12 cellular contexts compared by ENCODE assay signal in genomic region chr10:117350905-117351304, GRCh38. TPM values are rescaled to one million over a fixed set of nuclear protein-coding genes. Genes with fewer than 3 reads are reported as not detected.
DNase-seq lines count a peak whose midpoint lies in the region; ATAC-seq and TF ChIP-seq lines count a peak whose summit lies in the region.
"Had no signal": no experiment of that assay in that cellular context is flagged by ENCODE, and none has a peak within 500 bp of the region (broad histone marks: within the 10 kb centered on the region; RNA-seq: fewer than 3 reads in every experiment).

No MANE protein-coding gene starts in this region.

- H3K4me1 Mint-ChIP-seq in activated CD8-positive, alpha-beta T cell treated with anti-CD3 and anti-CD28 coated beads, Interleukin-2, amount 10 ng/mL, durations not matched to agents 7 days and 5 days (ENCODE audit: low read depth): peaks cover 33% of the 10 kb centered on the region
- H3K4me1 Mint-ChIP-seq in type B pancreatic cell (ENCODE audit: unreplicated experiment): peaks cover 31% of the 10 kb centered on the region

- H3K27me3 Mint-ChIP-seq in activated CD8-positive, alpha-beta T cell treated with anti-CD3 and anti-CD28 coated beads, Interleukin-2, amount 10 ng/mL, durations not matched to agents 7 days and 5 days (ENCODE audit: low read depth): no peaks in the 10 kb centered on the region
- H3K27me3 Mint-ChIP-seq in type B pancreatic cell: no peaks in the 10 kb centered on the region

- peaks cover 6% of the 10 kb centered on the region for H3K36me3 Mint-ChIP-seq in activated CD8-positive, alpha-beta T cell treated with anti-CD3 and anti-CD28 coated beads, Interleukin-2, amount 10 ng/mL, durations not matched to agents 7 days and 5 days (ENCODE audit: low read depth)
- H3K36me3 Mint-ChIP-seq in type B pancreatic cell: peaks cover 4% of the 10 kb centered on the region

- H3K27ac Mint-ChIP-seq in activated CD8-positive, alpha-beta T cell treated with anti-CD3 and anti-CD28 coated beads, Interleukin-2, amount 10 ng/mL, durations not matched to agents 7 days and 5 days: no peak overlapping the region
- no peak overlapping the region for H3K27ac Mint-ChIP-seq in type B pancreatic cell

- TF ChIP-seq CTCF in type B pancreatic cell (conservative IDR thresholded peaks at IDR 0.05): no peak

- ATAC-seq in HG02642 (IDR thresholded peaks at IDR 0.05; ENCODE audit: poor library complexity, unreplicated experiment): peak; percentile 61
- ATAC-seq in HG03469 (IDR thresholded peaks at IDR 0.05; ENCODE audit: unreplicated experiment): peak; percentile 59
- ATAC-seq in activated CD8-positive, alpha-beta T cell treated with anti-CD3 and anti-CD28 coated beads, Interleukin-2, amount 10 ng/mL, durations not matched to agents 7 days and 5 days: no peak
- ATAC-seq in esophagus mucosa: no peak

- DNase-seq in NOMO-1 (lab: John Stamatoyannopoulos, UW; ENCODE audit: unreplicated experiment in 2 of 2) (peak; percentile 16 to 49), NOMO-1 treated with dmso at 0.1 percent for 144 hours (lab: John Stamatoyannopoulos, UW; ENCODE audit: unreplicated experiment) (no peak), NCI-H146 treated with DMSO at 0.1 percent for 48 hours (lab: John Stamatoyannopoulos, UW; ENCODE audit: unreplicated experiment) (no peak), type B pancreatic cell (ENCODE audit: extremely low spot score, unreplicated experiment) (no peak)
- no peak for DNase-seq in activated CD8-positive, alpha-beta T cell treated with anti-CD3 and anti-CD28 coated beads, Interleukin-2, amount 10 ng/mL, durations not matched to agents 7 days and 5 days
- DNase-seq: 8988T, DMS79 treated with DMSO at 0.1 percent for 48 hours, NCI-H524, SW 1271 had no signal

- CTCF ChIA-PET in activated CD8-positive, alpha-beta T cell treated with anti-CD3 and anti-CD28 coated beads, Interleukin-2, amount 10 ng/mL, durations not matched to agents 7 days and 5 days (lab: Charles Lee): interaction anchor here (1.0 to 3.6 kb wide), 2 partner anchors 10 to 134 kb away, joined by 4 to 14 read pairs; no protein-coding TSS in a partner anchor

- POLR2A ChIA-PET in activated CD8-positive, alpha-beta T cell treated with anti-CD3 and anti-CD28 coated beads, Interleukin-2, amount 10 ng/mL, durations not matched to agents 7 days and 5 days (lab: Charles Lee): no interaction called here

- no peaks in the 10 kb centered on the region for H3K9me3 Mint-ChIP-seq in activated CD8-positive, alpha-beta T cell treated with anti-CD3 and anti-CD28 coated beads, Interleukin-2, amount 10 ng/mL, durations not matched to agents 7 days and 5 days (ENCODE audit: insufficient read depth)
- no peaks in the 10 kb centered on the region for H3K9me3 Mint-ChIP-seq in type B pancreatic cell

- H3K4me3 Mint-ChIP-seq in activated CD8-positive, alpha-beta T cell treated with anti-CD3 and anti-CD28 coated beads, Interleukin-2, amount 10 ng/mL, durations not matched to agents 7 days and 5 days: no peak overlapping the region
- H3K4me3 Mint-ChIP-seq in type B pancreatic cell: no peak overlapping the region

RNA-seq across cellular contexts. Expression of gene PDZD8, which starts 24.3 kb away (rescaled TPM):
- 10 to 100 TPM; 11.2 to 12.5 TPM for total RNA-seq in activated CD8-positive, alpha-beta T cell treated with anti-CD3 and anti-CD28 coated beads, Interleukin-2, amount 10 ng/mL, durations not matched to agents 7 days and 5 days
- total RNA-seq in esophagus mucosa: 39.0 TPM
- total RNA-seq in type B pancreatic cell (ENCODE audit: low replicate concordance): 31.7 and 32.1 TPM in 2 replicates

Comparison
In these comparisons a context has a peak if more than half of its experiments do, and no peak if none do; other contexts are left out.
1. DNase-seq: peak in NOMO-1 (2 of 2); none in NOMO-1 treated with dmso at 0.1 percent for 144 hours (single experiment), activated CD8-positive, alpha-beta T cell treated with anti-CD3 and anti-CD28 coated beads, Interleukin-2, amount 10 ng/mL, durations not matched to agents 7 days and 5 days (single experiment), NCI-H146 treated with DMSO at 0.1 percent for 48 hours (single experiment) and type B pancreatic cell (single experiment).
2. ATAC-seq: peak in HG02642 (single experiment) and HG03469 (single experiment); none in activated CD8-positive, alpha-beta T cell treated with anti-CD3 and anti-CD28 coated beads, Interleukin-2, amount 10 ng/mL, durations not matched to agents 7 days and 5 days (single experiment) and esophagus mucosa (single experiment).